Comparison of ENCODE assay signal across 15 cellular contexts in the genomic region with DNA sequence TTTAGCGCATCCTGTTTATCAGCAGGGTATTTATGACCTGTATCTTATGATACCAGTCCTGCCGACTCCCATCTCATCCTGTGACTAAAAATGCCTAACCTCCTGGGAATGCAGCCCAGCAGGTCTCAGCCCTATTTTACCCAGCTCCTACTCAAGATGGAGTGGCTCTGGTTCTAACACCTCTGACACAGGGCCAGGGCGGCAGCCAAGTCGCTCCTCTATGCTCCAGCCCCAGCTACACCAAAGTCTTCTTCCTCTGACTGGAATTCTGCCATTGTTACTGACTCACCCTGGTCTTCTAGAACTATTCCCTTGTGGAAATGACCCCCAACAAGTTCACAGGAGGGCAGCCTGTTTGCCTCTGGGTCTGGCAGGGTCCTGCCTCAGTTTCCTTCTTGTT. TPM values are rescaled to one million over a fixed set of nuclear protein-coding genes. Genes with fewer than 3 reads are reported as not detected.
DNase-seq lines count a peak whose midpoint lies in the region; ATAC-seq, FAIRE-seq and TF ChIP-seq lines count a peak whose summit lies in the region.
"Had no signal": no experiment of that assay in that cellular context is flagged by ENCODE, and none has a peak within 500 bp of the region (broad histone marks: within the 10 kb centered on the region; RNA-seq: fewer than 3 reads in every experiment).

No MANE protein-coding gene starts in this region.

- H3K9me3 ChIP-seq in right atrium auricular region (no peaks in the 10 kb centered on the region), small intestine (ENCODE audit: control insufficient read depth, low read depth) (no peaks in the 10 kb centered on the region)

- H3K4me1 Mint-ChIP-seq in T-cell: peaks cover 53 to 67% (median 66%) of the 10 kb centered on the region in 3 donors
- H3K4me1 Mint-ChIP-seq in activated T-helper 2 cell treated with anti-CD3 and anti-CD28 coated beads, Interferon-gamma antibody, Interleukin-2, Interleukin-4, amounts not matched to agents 10 μg/mL and 5 μg/mL and 100 μg/mL, durations not matched to agents 14 hours and 24 hours and 36 hours (ENCODE audit: low read depth): peaks cover 54% of the 10 kb centered on the region
- peaks cover 42% of the 10 kb centered on the region for H3K4me1 Mint-ChIP-seq in nephron progenitor cell

- 47 to 75% (median 51%) methylated on average over 4 of the region's 4 CpGs for WGBS in small intestine, 3 donors

- no peaks in the 10 kb centered on the region for H3K27me3 ChIP-seq in right atrium auricular region
- H3K27me3 ChIP-seq in small intestine (ENCODE audit: control insufficient read depth in 2 of 2, insufficient read depth in 2 of 2, low read length in 2 of 2): no peaks in the 10 kb centered on the region

- peak; percentile 37 for DNase-seq in EL
- no peak for DNase-seq in T-cell
- no peak for DNase-seq in right atrium auricular region (ENCODE audit: low spot score)
- DNase-seq in small intestine: no peak
- DNase-seq in cerebellum (ENCODE audit: low spot score): no peak
- DNase-seq in NOMO-1 (lab: John Stamatoyannopoulos, UW; ENCODE audit: unreplicated experiment in 2 of 2): no peak
- DNase-seq in activated T-helper 2 cell treated with anti-CD3 and anti-CD28 coated beads, Interferon-gamma antibody, Interleukin-2, Interleukin-4, amounts not matched to agents 10 μg/mL and 5 μg/mL and 100 μg/mL, durations not matched to agents 14 hours and 24 hours and 36 hours (ENCODE audit: low spot score): no peak
- no peak for DNase-seq in nephron progenitor cell
- DNase-seq: activated CD4-positive, CD25-positive, alpha-beta regulatory T cell; amniotic stem cell; erythroblast; NCI-H1105 had no signal

- CTCF ChIA-PET in T-cell (lab: Charles Lee): interaction anchor here in 1 of 2 donors (0.6 kb wide), 1 partner anchor 101 kb away, joined by 4 read pairs; no protein-coding TSS in a partner anchor

- TF ChIP-seq CTCF in right atrium auricular region (IDR thresholded peaks at IDR 0.05) (no peak), nephron progenitor cell (IDR thresholded peaks at IDR 0.05) (no peak)

- H3K4me1 ChIP-seq in right atrium auricular region (peaks cover 0 to 50% of the 10 kb centered on the region in 2 donors), small intestine (ENCODE audit: control insufficient read depth in 2 of 2, insufficient read depth in 1 of 2, low read depth in 1 of 2, low read length in 1 of 2) (peaks cover 9 to 13% of the 10 kb centered on the region in 2 donors)

- H3K36me3 ChIP-seq in right atrium auricular region: no peaks in the 10 kb centered on the region
- no peaks in the 10 kb centered on the region for H3K36me3 ChIP-seq in small intestine (ENCODE audit: control insufficient read depth in 2 of 2, insufficient read depth in 2 of 2, low read length in 2 of 2)

- FAIRE-seq in small intestine (lab: Jason Lieb, UNC): no peak

- H3K27ac ChIP-seq in right atrium auricular region: peak overlapping the region; percentile 96 to 98
- H3K27ac ChIP-seq in small intestine (ENCODE audit: low read depth in 1 of 2, low read length in 1 of 2): peak overlapping the region; percentile 27 to 57

- no peaks in the 10 kb centered on the region for H3K27me3 Mint-ChIP-seq in T-cell
- no peaks in the 10 kb centered on the region for H3K27me3 Mint-ChIP-seq in activated T-helper 2 cell treated with anti-CD3 and anti-CD28 coated beads, Interferon-gamma antibody, Interleukin-2, Interleukin-4, amounts not matched to agents 10 μg/mL and 5 μg/mL and 100 μg/mL, durations not matched to agents 14 hours and 24 hours and 36 hours (ENCODE audit: low read depth)
- no peaks in the 10 kb centered on the region for H3K27me3 Mint-ChIP-seq in nephron progenitor cell (ENCODE audit: low read depth, poor library complexity)

- ATAC-seq in T-cell (replicated peaks in 1 of 4): no peak

- intact Hi-C loops in activated T-helper 2 cell treated with anti-CD3 and anti-CD28 coated beads, Interferon-gamma antibody, Interleukin-2, Interleukin-4, amounts not matched to agents 10 μg/mL and 5 μg/mL and 100 μg/mL, durations not matched to agents 14 hours and 24 hours and 36 hours (cut with micrococcal nuclease): loop anchor here (5.0 kb wide), 2 partner anchors 219 to 419 kb away; a partner anchor contains a TSS

- POLR2A ChIA-PET in T-cell (lab: Charles Lee): no interaction called here

- H3K27ac Mint-ChIP-seq in T-cell: peak overlapping the region; percentile 49 to 98
- H3K27ac Mint-ChIP-seq in activated T-helper 2 cell treated with anti-CD3 and anti-CD28 coated beads, Interferon-gamma antibody, Interleukin-2, Interleukin-4, amounts not matched to agents 10 μg/mL and 5 μg/mL and 100 μg/mL, durations not matched to agents 14 hours and 24 hours and 36 hours: no peak overlapping the region
- no peak overlapping the region for H3K27ac Mint-ChIP-seq in nephron progenitor cell

- H3K4me3 Mint-ChIP-seq in T-cell (no peak overlapping the region), nephron progenitor cell (no peak overlapping the region)
- H3K4me3 Mint-ChIP-seq in activated T-helper 2 cell treated with anti-CD3 and anti-CD28 coated beads, Interferon-gamma antibody, Interleukin-2, Interleukin-4, amounts not matched to agents 10 μg/mL and 5 μg/mL and 100 μg/mL, durations not matched to agents 14 hours and 24 hours and 36 hours (ENCODE audit: low read depth): no peak overlapping the region

- H3K36me3 Mint-ChIP-seq in T-cell (no peaks in the 10 kb centered on the region), nephron progenitor cell (ENCODE audit: low read depth) (peaks cover 11% of the 10 kb centered on the region)
- H3K36me3 Mint-ChIP-seq in activated T-helper 2 cell treated with anti-CD3 and anti-CD28 coated beads, Interferon-gamma antibody, Interleukin-2, Interleukin-4, amounts not matched to agents 10 μg/mL and 5 μg/mL and 100 μg/mL, durations not matched to agents 14 hours and 24 hours and 36 hours (ENCODE audit: low read depth): peaks cover 12% of the 10 kb centered on the region

- no peak overlapping the region for H3K4me3 ChIP-seq in right atrium auricular region
- H3K4me3 ChIP-seq in small intestine (ENCODE audit: low read depth in 1 of 2, low read length in 2 of 2): no peak overlapping the region

- H3K9me3 Mint-ChIP-seq in T-cell (no peaks in the 10 kb centered on the region), nephron progenitor cell (peaks cover 25% of the 10 kb centered on the region)
- H3K9me3 Mint-ChIP-seq in activated T-helper 2 cell treated with anti-CD3 and anti-CD28 coated beads, Interferon-gamma antibody, Interleukin-2, Interleukin-4, amounts not matched to agents 10 μg/mL and 5 μg/mL and 100 μg/mL, durations not matched to agents 14 hours and 24 hours and 36 hours: peaks cover 5% of the 10 kb centered on the region

RNA-seq across cellular contexts. Expression of a gene that starts 7.9 kb away (rescaled TPM):
- total RNA-seq in T-cell (10 to 100 TPM in 4 of 5 donors, 1 to 10 TPM in 1; 9.0 to 26.4 (median 22.0) TPM), right atrium auricular region (1 to 10 TPM; 1.6 to 2.2 TPM), cerebellum (4.4 TPM)
- 1 to 10 TPM; 2.4 to 3.6 (median 2.6) TPM for polyA plus RNA-seq in small intestine
- 7.5 and 7.7 TPM in 2 replicates for total RNA-seq in activated T-helper 2 cell treated with anti-CD3 and anti-CD28 coated beads, Interferon-gamma antibody, Interleukin-2, Interleukin-4, amounts not matched to agents 10 μg/mL and 5 μg/mL and 100 μg/mL, durations not matched to agents 14 hours and 24 hours and 36 hours

RNA-seq across cellular contexts. Expression of a gene that starts 16.4 kb away (rescaled TPM):
- total RNA-seq in T-cell: 1 to 10 TPM; 4.6 to 8.7 (median 5.3) TPM
- total RNA-seq in right atrium auricular region: not detected
- polyA plus RNA-seq in small intestine: under 1 TPM in 1 of 3 donors, not detected in 2; 0.09 TPM
- total RNA-seq in cerebellum: 0.27 TPM
- 0.64 and 0.75 TPM in 2 replicates for total RNA-seq in activated T-helper 2 cell treated with anti-CD3 and anti-CD28 coated beads, Interferon-gamma antibody, Interleukin-2, Interleukin-4, amounts not matched to agents 10 μg/mL and 5 μg/mL and 100 μg/mL, durations not matched to agents 14 hours and 24 hours and 36 hours
- total RNA-seq: Daoy, lower leg skin had no signal

RNA-seq across cellular contexts. Expression of a gene that starts 46.2 kb away (rescaled TPM):
- total RNA-seq in T-cell (100 to 1,000 TPM in 2 of 5 donors, 10 to 100 TPM in 3; 53.6 to 118 (median 98.1) TPM), right atrium auricular region (1 to 10 TPM in 1 of 2 donors, under 1 TPM in 1; 0.94 to 1.0 TPM), cerebellum (0.18 TPM)
- polyA plus RNA-seq in small intestine: 1 to 10 TPM; 1.0 to 1.6 (median 1.6) TPM
- 404 and 410 TPM in 2 replicates for total RNA-seq in activated T-helper 2 cell treated with anti-CD3 and anti-CD28 coated beads, Interferon-gamma antibody, Interleukin-2, Interleukin-4, amounts not matched to agents 10 μg/mL and 5 μg/mL and 100 μg/mL, durations not matched to agents 14 hours and 24 hours and 36 hours
- total RNA-seq: Daoy, OCI-LY7 had no signal

RNA-seq across cellular contexts. Expression of a gene that starts 48.1 kb away (rescaled TPM):
- total RNA-seq in T-cell: 100 to 1,000 TPM; 353 to 413 (median 385) TPM
- total RNA-seq in right atrium auricular region: 10 to 100 TPM in 1 of 2 donors, 1 to 10 TPM in 1; 2.9 to 10.3 TPM
- polyA plus RNA-seq in small intestine: 10 to 100 TPM; 12.1 to 41.1 (median 29.3) TPM
- 0.64 TPM for total RNA-seq in cerebellum
- 499 and 506 TPM in 2 replicates for total RNA-seq in activated T-helper 2 cell treated with anti-CD3 and anti-CD28 coated beads, Interferon-gamma antibody, Interleukin-2, Interleukin-4, amounts not matched to agents 10 μg/mL and 5 μg/mL and 100 μg/mL, durations not matched to agents 14 hours and 24 hours and 36 hours

Comparison
In these comparisons a context has a peak if more than half of its experiments do, and no peak if none do; other contexts are left out.
1. H3K27ac Mint-ChIP-seq: peak in T-cell (2 of 2); none in activated T-helper 2 cell treated with anti-CD3 and anti-CD28 coated beads, Interferon-gamma antibody, Interleukin-2, Interleukin-4, amounts not matched to agents 10 μg/mL and 5 μg/mL and 100 μg/mL, durations not matched to agents 14 hours and 24 hours and 36 hours (single experiment) and nephron progenitor cell (single experiment).
2. RNA of a gene that starts 46.2 kb away (total RNA-seq): 404 to 410 TPM in activated T-helper 2 cell treated with anti-CD3 and anti-CD28 coated beads, Interferon-gamma antibody, Interleukin-2, Interleukin-4, amounts not matched to agents 10 μg/mL and 5 μg/mL and 100 μg/mL, durations not matched to agents 14 hours and 24 hours and 36 hours and 53.6 to 118 TPM in T-cell; 0.94 to 1.0 TPM in right atrium auricular region and 0.18 TPM in cerebellum (single experiment); every median in the first group is over 10 times any median in the second.